ENCODE assay signal across 8 cellular contexts in the genomic region with DNA sequence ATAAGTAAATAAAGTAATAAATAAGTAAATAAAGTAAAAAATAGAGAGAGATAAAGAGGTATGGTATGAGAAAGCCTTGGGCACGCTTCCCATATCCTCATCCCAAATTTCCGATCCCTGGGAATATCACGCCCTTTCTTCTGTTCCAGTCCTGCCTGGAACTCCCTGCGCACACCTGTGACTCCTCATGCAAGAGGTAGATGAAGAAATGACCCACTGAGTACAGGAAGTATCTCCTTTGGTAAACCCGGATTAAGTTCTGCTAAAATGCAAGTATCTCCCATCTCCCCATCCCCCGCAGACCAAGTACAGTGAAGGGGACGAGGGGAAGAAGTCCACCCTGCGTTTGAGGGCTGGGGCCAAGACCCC. TPM values are rescaled to one million over a fixed set of nuclear protein-coding genes. Genes with fewer than 3 reads are reported as not detected.
DNase-seq lines count a peak whose midpoint lies in the region; ATAC-seq and TF ChIP-seq lines count a peak whose summit lies in the region.

No MANE protein-coding gene starts in this region.

- H3K27me3 Mint-ChIP-seq in CD4-positive, alpha-beta T cell: no peaks in the 10 kb centered on the region
- H3K27me3 Mint-ChIP-seq in chondrocyte (ENCODE audit: low read depth) (no peaks in the 10 kb centered on the region), nephron (ENCODE audit: low read depth) (no peaks in the 10 kb centered on the region)

- DNase-seq in CD4-positive, alpha-beta T cell: no peak
- DNase-seq in chondrocyte (ENCODE audit: low spot score) (no peak), SHP77 (lab: John Stamatoyannopoulos, UW) (no peak), retina (no peak), COLO829 (ENCODE audit: low spot score) (no peak)
- no peak for DNase-seq in effector CD8-positive, alpha-beta T cell (lab: John Stamatoyannopoulos, UW)

- H3K27ac ChIP-seq in CD4-positive, alpha-beta T cell (ENCODE audit: low read depth, low read length): peak overlapping the region; percentile 88

- H3K4me1 Mint-ChIP-seq in CD4-positive, alpha-beta T cell (ENCODE audit: low read depth): peaks cover 50% of the 10 kb centered on the region
- H3K4me1 Mint-ChIP-seq in chondrocyte (ENCODE audit: low read depth): peaks cover 41% of the 10 kb centered on the region
- peaks cover 15% of the 10 kb centered on the region for H3K4me1 Mint-ChIP-seq in nephron

- POLR2A ChIA-PET in CD4-positive, alpha-beta T cell (lab: Charles Lee): interaction anchor here (0.6 to 3.7 kb wide), 24 partner anchors 8 to 1028 kb away, joined by 3 to 36 read pairs (median 4); partner anchors contain the start of genes ZNF20, ZNF433, ZNF439 and ZNF44

- no peak for TF ChIP-seq CTCF in CD4-positive, alpha-beta T cell (IDR thresholded peaks at IDR 0.05)
- no peak for TF ChIP-seq CTCF in chondrocyte (IDR thresholded peaks at IDR 0.05)
- no peak for TF ChIP-seq CTCF in nephron (IDR thresholded peaks at IDR 0.05; ENCODE audit: unreplicated experiment in 3 of 3)

- intact Hi-C loops in CD4-positive, alpha-beta T cell (cut with DNase I, micrococcal nuclease): loop anchor here (2.0 to 5.0 kb wide), 3 partner anchors 135 to 280 kb away; partner anchors contain the start of genes ZNF563 (in 2 of the 2) and ZNF443 (in 1 of the 2)

- H3K36me3 Mint-ChIP-seq in CD4-positive, alpha-beta T cell (ENCODE audit: low read depth): peaks cover 36% of the 10 kb centered on the region
- H3K36me3 Mint-ChIP-seq in chondrocyte (ENCODE audit: low read depth): no peaks in the 10 kb centered on the region
- H3K36me3 Mint-ChIP-seq in nephron (ENCODE audit: low read depth): peaks cover 28% of the 10 kb centered on the region

- peak; percentile 7 for ATAC-seq in CD4-positive, alpha-beta T cell (ENCODE audit: poor library complexity)
- ATAC-seq in HG03575 (IDR thresholded peaks at IDR 0.05; ENCODE audit: extremely low read depth, insufficient number of reproducible peaks, low FRiP score, unreplicated experiment): peak; percentile 8

- CTCF ChIA-PET in CD4-positive, alpha-beta T cell (lab: Charles Lee): interaction anchor here (0.8 to 1.5 kb wide), 4 partner anchors 21 to 103 kb away, joined by 3 to 6 read pairs (median 3); no protein-coding TSS in a partner anchor

- H3K9me3 Mint-ChIP-seq in CD4-positive, alpha-beta T cell: no peaks in the 10 kb centered on the region
- no peaks in the 10 kb centered on the region for H3K9me3 Mint-ChIP-seq in chondrocyte (ENCODE audit: low read depth)
- peaks cover 4% of the 10 kb centered on the region for H3K9me3 Mint-ChIP-seq in nephron

- peak overlapping the region; percentile 89 for H3K27ac Mint-ChIP-seq in CD4-positive, alpha-beta T cell
- H3K27ac Mint-ChIP-seq in chondrocyte (ENCODE audit: unreplicated experiment) (peak overlapping the region; percentile 100), nephron (peak overlapping the region; percentile 86 to 99 (median 98))

- H3K27me3 ChIP-seq in CD4-positive, alpha-beta T cell (ENCODE audit: control insufficient read depth, insufficient read depth, low read length): no peaks in the 10 kb centered on the region

- no peaks in the 10 kb centered on the region for H3K9me3 ChIP-seq in CD4-positive, alpha-beta T cell (ENCODE audit: control insufficient read depth, low read length)

- H3K4me3 Mint-ChIP-seq in CD4-positive, alpha-beta T cell: peak overlapping the region; percentile 97
- H3K4me3 Mint-ChIP-seq in chondrocyte (ENCODE audit: unreplicated experiment) (peak overlapping the region; percentile 89), nephron (peak overlapping the region; percentile 94 to 98 (median 95))

RNA-seq across cellular contexts. Expression of gene ZNF136, which starts 0.4 kb away (rescaled TPM):
- total RNA-seq in CD4-positive, alpha-beta T cell: 10 to 100 TPM; 40.5 to 45.6 TPM
- total RNA-seq in chondrocyte: 6.9 to 9.5 TPM (median 7.1 TPM) in 3 replicates

RNA-seq across cellular contexts. Expression of gene ZNF625, which starts 6.0 kb away (rescaled TPM):
- under 1 TPM; 0.56 to 0.85 TPM for total RNA-seq in CD4-positive, alpha-beta T cell
- total RNA-seq in chondrocyte: 11.5 to 12.1 TPM (median 12.1 TPM) in 3 replicates

RNA-seq across cellular contexts. Expression of gene ZNF20, which starts 22.3 kb away (rescaled TPM):
- total RNA-seq in CD4-positive, alpha-beta T cell: 1 to 10 TPM; 1.0 to 1.2 TPM
- 2.0 to 3.8 TPM (median 3.1 TPM) in 3 replicates for total RNA-seq in chondrocyte
